24 cellular contexts compared by ENCODE assay signal in genomic region chr3:110711851-110712396, GRCh38.
DNase-seq lines count a peak whose midpoint lies in the region; ATAC-seq and TF ChIP-seq lines count a peak whose summit lies in the region.
"Had no signal": no experiment of that assay in that cellular context is flagged by ENCODE, and none has a peak within 500 bp of the region (broad histone marks: within the 10 kb centered on the region; RNA-seq: fewer than 3 reads in every experiment).

No MANE protein-coding gene starts in this region.

- H3K4me3 ChIP-seq in GM23248, result no peak overlapping the region
- peak overlapping the region; percentile 44 for H3K4me3 ChIP-seq in Loucy (ENCODE audit: low read length, poor library complexity, severe bottlenecking)
- H3K4me3 ChIP-seq in astrocyte of the spinal cord (ENCODE audit: low read depth, low read length), result no peak overlapping the region
- no peak overlapping the region for H3K4me3 ChIP-seq in kidney epithelial cell (ENCODE audit: low read depth, low read length)
- H3K4me3 ChIP-seq: esophagus squamous epithelium, gastroesophageal sphincter, transverse colon had no signal

- no peaks in the 10 kb centered on the region for H3K79me2 ChIP-seq in GM23248 (ENCODE audit: insufficient read depth)
- H3K79me2 ChIP-seq in Loucy (ENCODE audit: insufficient read depth, low read length), result no peaks in the 10 kb centered on the region

- ATAC-seq in HG02571 (IDR thresholded peaks at IDR 0.05; ENCODE audit: unreplicated experiment) (no peak), GM18873 (IDR thresholded peaks at IDR 0.05; ENCODE audit: low FRiP score, unreplicated experiment) (no peak)
- ATAC-seq: gastroesophageal sphincter; HCT116; stimulated activated naive CD8-positive, alpha-beta T cell treated with anti-CD3 and anti-CD28 coated beads, Interleukin-15, amount 100 ng/mL, for 72 hours had no signal

- no peaks in the 10 kb centered on the region for H3K27me3 ChIP-seq in GM23248 (replicated peaks; ENCODE audit: insufficient read depth)
- no peaks in the 10 kb centered on the region for H3K27me3 ChIP-seq in Loucy (ENCODE audit: insufficient read depth, low read length, poor library complexity, severe bottlenecking)
- no peaks in the 10 kb centered on the region for H3K27me3 ChIP-seq in kidney epithelial cell (ENCODE audit: control insufficient read depth, insufficient read depth, low read length)
- H3K27me3 ChIP-seq: esophagus squamous epithelium, gastroesophageal sphincter, neutrophil, transverse colon had no signal

- TF ChIP-seq CTCF in Loucy (conservative IDR thresholded peaks at IDR 0.05; ENCODE audit: low read length) (no peak), astrocyte of the spinal cord (IDR thresholded peaks at IDR 0.05; ENCODE audit: low read depth, low read length) (no peak), kidney epithelial cell (IDR thresholded peaks at IDR 0.05; ENCODE audit: insufficient read depth, low read length, poor library complexity, severe bottlenecking) (no peak), GM10266 (IDR thresholded peaks at IDR 0.05; ENCODE audit: control insufficient read depth, insufficient read depth, low read depth, missing control alignments) (no peak)

- H4K20me1 ChIP-seq in GM23248 (ENCODE audit: insufficient read depth) (no peaks in the 10 kb centered on the region), Loucy (ENCODE audit: insufficient read depth, low read length, poor library complexity, severe bottlenecking) (no peaks in the 10 kb centered on the region)

- H3K9ac ChIP-seq in GM23248 (no peak overlapping the region), Loucy (ENCODE audit: low read depth, low read length, poor library complexity, severe bottlenecking) (peak overlapping the region; percentile 50)

- H3K9me3 ChIP-seq in GM23248 (ENCODE audit: low read depth) (no peaks in the 10 kb centered on the region), Loucy (ENCODE audit: insufficient read depth, low read depth, low read length) (no peaks in the 10 kb centered on the region)
- H3K9me3 ChIP-seq: esophagus squamous epithelium, gastroesophageal sphincter, transverse colon had no signal

- peak; percentile 6 for DNase-seq in GM23248
- peak; percentile 45 for DNase-seq in astrocyte of the spinal cord (ENCODE audit: low read depth, low spot score)
- peak; percentile 25 for DNase-seq in kidney epithelial cell (ENCODE audit: low read depth)
- no peak for DNase-seq in NCI-H2227 (lab: John Stamatoyannopoulos, UW; ENCODE audit: unreplicated experiment)
- no peak for DNase-seq in GM10266 (ENCODE audit: extremely low spot score)
- DNase-seq: activated B cell treated with CpG ODN at 0.5 μM for 24 hours; activated CD4-positive, alpha-beta memory T cell treated with anti-CD3 and anti-CD28 coated beads, Interleukin-2, amount 10 ng/mL, durations not matched to agents 7 days and 5 days; activated naive CD4-positive, alpha-beta T cell treated with anti-CD3 and anti-CD28 coated beads for 36 hours; aorta; CD4-positive, alpha-beta T cell; effector CD8-positive, alpha-beta T cell; esophagus squamous epithelium; NCI-H1436 treated with DMSO at 0.1 percent for 48 hours; NCI-H748 treated with DMSO at 0.1 percent for 48 hours; PC-3; stimulated activated CD4-positive, alpha-beta T cell treated with anti-CD3 and anti-CD28 coated beads, Interleukin-4, amount 100 ng/mL, for 4 hours; stimulated activated naive CD8-positive, alpha-beta T cell treated with anti-CD3 and anti-CD28 coated beads, Interleukin-15, amount 100 ng/mL, for 72 hours; transverse colon had no signal

- H3K9me2 ChIP-seq in GM23248 (ENCODE audit: insufficient read depth) (no peaks in the 10 kb centered on the region), Loucy (replicated peaks; ENCODE audit: low read depth, low read length) (no peaks in the 10 kb centered on the region)

- H3K4me1 ChIP-seq in GM23248 (ENCODE audit: insufficient read depth) (no peaks in the 10 kb centered on the region), Loucy (ENCODE audit: insufficient read depth, low read length, poor library complexity, severe bottlenecking) (peaks cover 46% of the 10 kb centered on the region)
- H3K4me1 ChIP-seq: esophagus squamous epithelium, gastroesophageal sphincter, transverse colon had no signal

- H2AFZ ChIP-seq in GM23248 (no peak overlapping the region), Loucy (ENCODE audit: low read length) (peak overlapping the region; percentile 53; the same call in 1 of the 2 replicates)

- H3K27ac ChIP-seq in GM23248, result no peak overlapping the region
- H3K27ac ChIP-seq: esophagus squamous epithelium, gastroesophageal sphincter, neutrophil, transverse colon had no signal

- H3F3A ChIP-seq in GM23248 (ENCODE audit: insufficient read depth) (no peaks in the 10 kb centered on the region), Loucy (ENCODE audit: low read depth) (0 out of 2 replicates have a peak, but pooled peaks cover 4% of the 10 kb centered on the region)

- WGBS in GM23248 (ENCODE audit: low coverage in 1 of 2, low lambda C conversion rate in 2 of 2, missing lambda C conversion rate in 2 of 2), 2 experiments, result 83 to 87% methylated on average over 1 of the region's 1 CpG

- no peaks in the 10 kb centered on the region for H3K36me3 ChIP-seq in GM23248 (ENCODE audit: low read depth)
- no peaks in the 10 kb centered on the region for H3K36me3 ChIP-seq in Loucy (ENCODE audit: insufficient read depth, low read length)
- H3K36me3 ChIP-seq in kidney epithelial cell (ENCODE audit: control insufficient read depth, insufficient read depth, low read length), result no peaks in the 10 kb centered on the region
- H3K36me3 ChIP-seq: esophagus squamous epithelium, gastroesophageal sphincter, neutrophil, transverse colon had no signal

- H3K4me2 ChIP-seq in GM23248 (ENCODE audit: unreplicated experiment) (no peak overlapping the region), Loucy (ENCODE audit: low read depth, low read length, poor library complexity, severe bottlenecking) (peak overlapping the region; percentile 63)

- in situ Hi-C loops in GM23248 (cut with MboI), result no loop called here
- in situ Hi-C loops in astrocyte of the spinal cord (cut with HindIII; ENCODE audit: low sequenced_read_pairs), result no loop called here

Comparison
In these comparisons a context has a peak if more than half of its experiments do, and no peak if none do; other contexts are left out.
1. DNase-seq: peak in GM23248 (single experiment), astrocyte of the spinal cord (single experiment) and kidney epithelial cell (single experiment); none in NCI-H2227 (single experiment) and GM10266 (single experiment).